8 cellular contexts compared by ENCODE assay signal in genomic region chr15:71532994-71533393, GRCh38.
DNase-seq lines count a peak whose midpoint lies in the region; ATAC-seq and TF ChIP-seq lines count a peak whose summit lies in the region.

No MANE protein-coding gene starts in this region.

- H3K36me3 ChIP-seq in brain microvascular endothelial cell (replicated peaks) = no peaks in the 10 kb centered on the region

- H3K4me3 Mint-ChIP-seq in neural crest cell = no peak overlapping the region

- no peak overlapping the region for H3K27ac ChIP-seq in brain microvascular endothelial cell

- peaks cover 4% of the 10 kb centered on the region for H3K36me3 Mint-ChIP-seq in neural crest cell (ENCODE audit: low read depth)

- TF ChIP-seq CTCF in brain microvascular endothelial cell (IDR thresholded peaks at IDR 0.05; ENCODE audit: low read depth, low read length, missing control alignments) = peak; percentile 79
- TF ChIP-seq CTCF in neural crest cell (conservative IDR thresholded peaks at IDR 0.05) = peak; percentile 73

- DNase-seq in NCI-H2196 (lab: John Stamatoyannopoulos, UW; ENCODE audit: unreplicated experiment) (peak; percentile 2), NCI-H2196 treated with DMSO at 0.1 percent for 48 hours (lab: John Stamatoyannopoulos, UW; ENCODE audit: unreplicated experiment) (no peak), NCI-H1048 (lab: John Stamatoyannopoulos, UW) (peak; percentile 44), brain microvascular endothelial cell (peak; percentile 15), neural crest cell (ENCODE audit: low read depth, low spot score) (no peak), KG1 (lab: John Stamatoyannopoulos, UW) (no peak), mucosa of gallbladder (ENCODE audit: low spot score) (no peak)

- no peaks in the 10 kb centered on the region for H3K27me3 ChIP-seq in brain microvascular endothelial cell (replicated peaks)

- H3K27ac Mint-ChIP-seq in neural crest cell (ENCODE audit: unreplicated experiment) = no peak overlapping the region

- H3K27me3 Mint-ChIP-seq in neural crest cell (ENCODE audit: low read depth) = peaks cover 8% of the 10 kb centered on the region

- no peaks in the 10 kb centered on the region for H3K4me1 Mint-ChIP-seq in neural crest cell

- in situ Hi-C loops in brain microvascular endothelial cell (cut with HindIII; ENCODE audit: low pct_ligation_motif_present, low sequenced_read_pairs) = no loop called here

- peaks cover 9% of the 10 kb centered on the region for H3K9me3 Mint-ChIP-seq in neural crest cell

- no peak overlapping the region for H3K4me3 ChIP-seq in brain microvascular endothelial cell (ENCODE audit: low read depth, low read length)

- ATAC-seq in GM21576 (IDR thresholded peaks at IDR 0.05; ENCODE audit: unreplicated experiment) = no peak

Comparison
In these comparisons a context has a peak if more than half of its experiments do, and no peak if none do; other contexts are left out.
1. DNase-seq: peak in NCI-H2196 (single experiment), NCI-H1048 (single experiment) and brain microvascular endothelial cell (single experiment); none in NCI-H2196 treated with DMSO at 0.1 percent for 48 hours (single experiment), neural crest cell (single experiment), KG1 (single experiment) and mucosa of gallbladder (single experiment).